1 cellular context compared by ENCODE assay signal in genomic region chr3:104461431-104461830, GRCh38.
TF ChIP-seq lines count a peak whose summit lies in the region.

No MANE protein-coding gene starts in this region.

TF ChIP-seq in GM23338, 12 proteins besides CTCF, POLR2A, EP300 and RAD21 (continued from another document):
- no peak for TF ChIP-seq REST (IDR thresholded peaks at IDR 0.05; ENCODE audit: unreplicated experiment)
